ENCODE assay signal across 14 cellular contexts in the genomic region with DNA sequence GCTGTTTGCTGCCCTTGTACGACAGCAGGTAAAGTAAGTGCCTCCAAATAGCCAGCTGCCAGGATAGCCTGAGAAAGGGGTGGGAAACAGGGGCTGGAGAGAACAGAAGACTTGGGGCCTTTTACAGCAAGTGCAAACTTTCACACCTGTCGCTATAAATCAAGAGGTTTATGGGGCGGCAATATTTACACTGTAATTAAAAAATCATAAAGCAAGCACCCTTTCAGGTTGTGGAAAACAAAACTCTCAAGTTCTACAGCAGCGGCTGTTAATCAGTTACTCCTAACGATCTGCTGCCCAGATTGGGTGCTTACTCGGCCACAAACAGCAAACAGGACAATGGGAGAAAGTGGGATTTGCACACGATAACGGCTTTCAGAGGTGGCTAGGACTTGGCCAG.
DNase-seq lines count a peak whose midpoint lies in the region; ATAC-seq, FAIRE-seq and TF ChIP-seq lines count a peak whose summit lies in the region.
"Had no signal": no experiment of that assay in that cellular context is flagged by ENCODE, and none has a peak within 500 bp of the region (broad histone marks: within the 10 kb centered on the region; RNA-seq: fewer than 3 reads in every experiment).

No MANE protein-coding gene starts in this region.

- H3K4me3 ChIP-seq in mesenchymal stem cell (ENCODE audit: insufficient read depth in 1 of 2, low read depth in 1 of 2, low read length in 2 of 2) (no peak overlapping the region), heart left ventricle (no peak overlapping the region), esophagus squamous epithelium (no peak overlapping the region)
- H3K4me3 ChIP-seq: cardiac muscle cell had no signal

- no peak overlapping the region for H3K18ac ChIP-seq in mesenchymal stem cell (ENCODE audit: low read depth in 1 of 2, low read length in 2 of 2)

- intact Hi-C loops in heart left ventricle (cut with DNase I) = no loop called here
- intact Hi-C loops in esophagus squamous epithelium (cut with DNase I) = no loop called here

- WGBS in mesenchymal stem cell = 91% methylated on average over 8 of the region's 8 CpGs
- 78 to 90% (median 83%) methylated on average over 8 of the region's 8 CpGs for WGBS in heart left ventricle, 4 donors
- WGBS in esophagus squamous epithelium, 2 donors = 74 to 78% methylated on average over 8 of the region's 8 CpGs

- H2BK120ac ChIP-seq in mesenchymal stem cell (ENCODE audit: low read depth, low read length) = no peak overlapping the region

- H3K27me3 ChIP-seq in mesenchymal stem cell (ENCODE audit: control insufficient read depth in 1 of 2, insufficient read depth in 1 of 2, low read length in 2 of 2) = no peaks in the 10 kb centered on the region
- H3K27me3 ChIP-seq in heart left ventricle = no peaks in the 10 kb centered on the region
- H3K27me3 ChIP-seq in esophagus squamous epithelium = peaks cover 0 to 6% (median 0%) of the 10 kb centered on the region in 4 donors
- H3K27me3 ChIP-seq: cardiac muscle cell had no signal

- ATAC-seq in heart left ventricle (no peak), GM21423 (IDR thresholded peaks at IDR 0.05; ENCODE audit: unreplicated experiment) (no peak)
- ATAC-seq: effector memory CD8-positive, alpha-beta T cell had no signal

- DNase-seq in DMS53 (lab: John Stamatoyannopoulos, UW) = peak; percentile 95
- peak; percentile 52 for DNase-seq in NCI-H1436 (lab: John Stamatoyannopoulos, UW)
- peak; percentile 73 for DNase-seq in NCI-H774 (lab: John Stamatoyannopoulos, UW)
- DNase-seq in mesenchymal stem cell = no peak
- no peak for DNase-seq in heart left ventricle
- no peak for DNase-seq in HTR-8/SVneo (ENCODE audit: insufficient read length, low spot score)
- DNase-seq in esophagus squamous epithelium (lab: John Stamatoyannopoulos, UW) = no peak
- DNase-seq: activated CD4-positive, alpha-beta T cell treated with anti-CD3 and anti-CD28 coated beads for 4 hours; effector memory CD8-positive, alpha-beta T cell; mammary epithelial cell; retina; T1000 had no signal

- H4K91ac ChIP-seq in mesenchymal stem cell (ENCODE audit: low read length) = no peak overlapping the region

- no peak overlapping the region for H3K14ac ChIP-seq in mesenchymal stem cell (ENCODE audit: low read length in 2 of 2)

- H3K4me1 ChIP-seq in mesenchymal stem cell (ENCODE audit: control insufficient read depth, insufficient read depth, low read depth, low read length) (no peaks in the 10 kb centered on the region), heart left ventricle (no peaks in the 10 kb centered on the region), esophagus squamous epithelium (no peaks in the 10 kb centered on the region)

- TF ChIP-seq POLR2A in heart left ventricle (IDR thresholded peaks at IDR 0.05) (no peak), esophagus squamous epithelium (IDR thresholded peaks at IDR 0.05) (no peak)

- H3K27ac ChIP-seq in mesenchymal stem cell (ENCODE audit: low read length, poor library complexity, severe bottlenecking) (no peak overlapping the region), heart left ventricle (no peak overlapping the region), esophagus squamous epithelium (no peak overlapping the region)
- H3K27ac ChIP-seq: cardiac muscle cell had no signal

- no peak overlapping the region for H2AK5ac ChIP-seq in mesenchymal stem cell (ENCODE audit: low read length, severe bottlenecking)

- H3K9me3 ChIP-seq in mesenchymal stem cell (ENCODE audit: control insufficient read depth, low read length) (no peaks in the 10 kb centered on the region), heart left ventricle (no peaks in the 10 kb centered on the region), esophagus squamous epithelium (no peaks in the 10 kb centered on the region)

- H3K79me1 ChIP-seq in mesenchymal stem cell (replicated peaks; ENCODE audit: low read length, poor library complexity, severe bottlenecking) = no peaks in the 10 kb centered on the region

- H3K4me2 ChIP-seq in mesenchymal stem cell (ENCODE audit: low read length, poor library complexity, severe bottlenecking) = peak overlapping the region; percentile 12

- no peak overlapping the region for H2AFZ ChIP-seq in mesenchymal stem cell (ENCODE audit: low read depth, low read length)

- H2BK15ac ChIP-seq in mesenchymal stem cell (ENCODE audit: low read depth, poor library complexity, severe bottlenecking) = no peak overlapping the region

- H2BK5ac ChIP-seq in mesenchymal stem cell (ENCODE audit: low read depth, low read length, poor library complexity, severe bottlenecking) = no peak overlapping the region

- no peak for TF ChIP-seq CTCF in heart left ventricle (IDR thresholded peaks at IDR 0.05)
- no peak for TF ChIP-seq CTCF in esophagus squamous epithelium (IDR thresholded peaks at IDR 0.05)

- no peak overlapping the region for H2BK12ac ChIP-seq in mesenchymal stem cell (ENCODE audit: low read length in 2 of 2)

- no peak overlapping the region for H3K23ac ChIP-seq in mesenchymal stem cell (ENCODE audit: low read length in 2 of 2)

- no peak overlapping the region for H3K4ac ChIP-seq in mesenchymal stem cell (ENCODE audit: low read depth in 1 of 2, low read length in 2 of 2)

- H3K36me3 ChIP-seq in mesenchymal stem cell (ENCODE audit: control insufficient read depth in 1 of 2, insufficient read depth in 2 of 2, low read depth in 1 of 2, low read length in 2 of 2) (no peaks in the 10 kb centered on the region), heart left ventricle (no peaks in the 10 kb centered on the region), esophagus squamous epithelium (no peaks in the 10 kb centered on the region)
- H3K36me3 ChIP-seq: cardiac muscle cell had no signal

- H4K8ac ChIP-seq in mesenchymal stem cell (ENCODE audit: low read length) = no peak overlapping the region

- no peak overlapping the region for H3K9ac ChIP-seq in mesenchymal stem cell (ENCODE audit: low read length)

- no peak for FAIRE-seq in HTR-8/SVneo (lab: Jason Lieb, UNC)

Comparison
In these comparisons a context has a peak if more than half of its experiments do, and no peak if none do; other contexts are left out.
1. DNase-seq: peak in DMS53 (single experiment), NCI-H1436 (single experiment) and NCI-H774 (single experiment); none in mesenchymal stem cell (single experiment), heart left ventricle (0 of 5), HTR-8/SVneo (single experiment) and esophagus squamous epithelium (single experiment).